Comparison of ENCODE assay signal across 9 cellular contexts in the genomic region with DNA sequence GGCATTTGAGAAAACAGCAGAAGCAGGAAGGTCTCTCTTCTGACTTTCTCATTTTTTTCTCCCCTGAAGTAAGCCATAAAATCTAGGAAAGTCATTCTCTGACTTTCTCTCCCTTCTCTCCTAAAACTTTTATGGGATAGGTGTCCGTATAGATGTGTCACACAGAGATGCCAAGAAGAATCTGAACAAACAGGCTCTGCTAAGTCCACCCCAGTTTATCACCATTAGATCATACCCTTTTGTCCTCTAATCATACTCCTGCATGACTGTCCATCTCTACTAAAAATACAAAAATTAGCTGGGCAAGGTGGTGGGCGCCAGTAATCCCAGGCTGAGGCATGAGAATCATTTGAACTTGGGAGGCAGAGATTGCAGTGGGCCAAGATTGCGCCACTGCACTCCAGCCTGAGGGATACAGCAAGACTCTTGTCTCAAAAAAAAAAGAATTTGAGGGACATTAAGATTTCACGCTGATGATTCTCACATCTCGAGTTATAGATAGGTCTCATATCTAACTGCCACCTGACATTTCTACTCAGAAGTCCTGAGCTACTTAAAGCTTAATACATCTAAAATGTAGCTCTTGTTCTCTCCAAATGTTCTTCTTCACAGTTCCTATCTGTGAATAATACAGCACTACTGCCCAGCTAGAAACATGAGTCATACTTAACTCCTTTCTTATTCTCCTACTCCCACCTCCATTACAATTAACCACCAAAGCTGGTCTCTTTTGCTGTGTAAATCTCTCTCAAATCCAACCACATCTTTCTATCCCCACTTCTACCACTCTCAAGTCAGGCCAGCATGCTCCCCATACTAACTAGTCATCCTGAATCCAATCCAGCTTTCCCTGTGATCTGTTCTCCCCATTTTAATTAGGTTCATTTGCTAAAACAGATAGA. TPM values are rescaled to one million over a fixed set of nuclear protein-coding genes. Genes with fewer than 3 reads are reported as not detected.
A peak's percentile ranks its signal among the peaks of the same experiment; 100 is the strongest.
DNase-seq lines count a peak whose midpoint lies in the region; ATAC-seq and TF ChIP-seq lines count a peak whose summit lies in the region.
"Had no signal": no experiment of that assay in that cellular context is flagged by ENCODE, and none has a peak within 500 bp of the region (broad histone marks: within the 10 kb centered on the region; RNA-seq: fewer than 3 reads in every experiment).

No MANE protein-coding gene starts in this region.

- H3K36me3 Mint-ChIP-seq in chondrocyte (ENCODE audit: low read depth) (peaks cover 12% of the 10 kb centered on the region), mesothelial cell of epicardium (peaks cover 29% of the 10 kb centered on the region)

- TF ChIP-seq CTCF in chondrocyte (IDR thresholded peaks at IDR 0.05) (no peak), mesothelial cell of epicardium (IDR thresholded peaks at IDR 0.05; ENCODE audit: unreplicated experiment) (no peak), GM20000 (IDR thresholded peaks at IDR 0.05; ENCODE audit: extremely low read depth, missing control alignments) (no peak)

- H3K4me3 Mint-ChIP-seq in chondrocyte (ENCODE audit: unreplicated experiment) (no peak overlapping the region), mesothelial cell of epicardium (no peak overlapping the region)

- H3K27me3 Mint-ChIP-seq in chondrocyte (ENCODE audit: low read depth) = no peaks in the 10 kb centered on the region
- H3K27me3 Mint-ChIP-seq in mesothelial cell of epicardium (ENCODE audit: low read depth) = no peaks in the 10 kb centered on the region

- H3K4me1 Mint-ChIP-seq in chondrocyte (ENCODE audit: low read depth) (peaks cover 29% of the 10 kb centered on the region), mesothelial cell of epicardium (peaks cover 13% of the 10 kb centered on the region)

- DNase-seq in EL (peak; percentile 51), LHCN-M2 (ENCODE audit: low read depth) (peak; percentile 63), chondrocyte (ENCODE audit: low spot score) (no peak), mesothelial cell of epicardium (ENCODE audit: low spot score in 2 of 2, unreplicated experiment in 2 of 2) (no peak), middle frontal gyrus (ENCODE audit: extremely low spot score, low spot score) (no peak), NCI-H1048 (lab: John Stamatoyannopoulos, UW) (no peak), GM20000 (ENCODE audit: low spot score) (no peak)
- DNase-seq: pancreas had no signal

- H3K9me3 Mint-ChIP-seq in chondrocyte (ENCODE audit: low read depth) (peaks cover 4% of the 10 kb centered on the region), mesothelial cell of epicardium (peaks cover 4% of the 10 kb centered on the region)

- no peak for ATAC-seq in HG02981 (IDR thresholded peaks at IDR 0.05; ENCODE audit: unreplicated experiment)

- H3K27ac Mint-ChIP-seq in chondrocyte (ENCODE audit: unreplicated experiment) = peak overlapping the region; percentile 57
- peak overlapping the region; percentile 57 for H3K27ac Mint-ChIP-seq in mesothelial cell of epicardium

RNA-seq across cellular contexts. Expression of a gene that starts 47.7 kb away (rescaled TPM):
- total RNA-seq in LHCN-M2 (2014; rRNA removed) (39.6 and 39.9 TPM in 2 replicates), chondrocyte (37.9 to 47.6 TPM (median 46.3 TPM) in 3 replicates), mesothelial cell of epicardium (73.3 to 77.9 TPM (median 77.7 TPM) in 3 replicates)
- polyA plus RNA-seq in LHCN-M2 (2012) = 7.8 TPM

Comparison
In these comparisons a context has a peak if more than half of its experiments do, and no peak if none do; other contexts are left out.
1. DNase-seq: peak in EL (single experiment) and LHCN-M2 (single experiment); none in chondrocyte (single experiment), mesothelial cell of epicardium (0 of 2), middle frontal gyrus (single experiment), NCI-H1048 (single experiment) and GM20000 (single experiment).